ENCODE assay signal across 10 cellular contexts in the genomic region with DNA sequence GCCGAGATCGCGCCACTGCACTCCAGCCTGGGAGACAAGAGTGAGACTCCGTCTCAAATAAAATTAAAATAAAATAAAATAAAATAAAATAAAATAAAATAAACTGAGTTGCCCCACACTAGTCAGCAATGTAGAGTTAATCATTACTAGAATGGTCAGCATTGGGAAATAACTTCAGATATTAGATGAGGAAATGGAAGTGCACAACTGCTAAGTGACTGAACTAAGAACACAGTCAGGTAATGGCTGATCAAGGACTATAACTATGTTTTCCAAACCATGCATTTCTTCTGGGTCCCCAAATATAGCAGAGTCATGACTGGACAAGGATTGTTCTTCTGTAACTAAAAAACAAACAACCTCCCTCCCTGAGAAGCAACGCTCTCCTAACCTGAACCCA. TPM values are rescaled to one million over a fixed set of nuclear protein-coding genes. Genes with fewer than 3 reads are reported as not detected.
"Had no signal": no experiment of that assay in that cellular context is flagged by ENCODE, and none has a peak within 500 bp of the region (broad histone marks: within the 10 kb centered on the region; RNA-seq: fewer than 3 reads in every experiment).

No MANE protein-coding gene starts in this region.

- H3K9ac ChIP-seq: GM23248 had no signal

- DNase-seq: GM23248, GOT3, H7, HCEC 1CT, IMR-90, KG1 had no signal

- H2AFZ ChIP-seq: GM23248 had no signal

- ATAC-seq: K562 had no signal

- H3K27ac ChIP-seq: GM23248, HL-60 had no signal

RNA-seq across cellular contexts. Expression of a gene that starts 17.1 kb away (rescaled TPM):
- total RNA-seq: GM23248, H4, H7, HT1080, IMR-90 had no signal
